Comparison of ENCODE assay signal across 1 cellular context in the genomic region with DNA sequence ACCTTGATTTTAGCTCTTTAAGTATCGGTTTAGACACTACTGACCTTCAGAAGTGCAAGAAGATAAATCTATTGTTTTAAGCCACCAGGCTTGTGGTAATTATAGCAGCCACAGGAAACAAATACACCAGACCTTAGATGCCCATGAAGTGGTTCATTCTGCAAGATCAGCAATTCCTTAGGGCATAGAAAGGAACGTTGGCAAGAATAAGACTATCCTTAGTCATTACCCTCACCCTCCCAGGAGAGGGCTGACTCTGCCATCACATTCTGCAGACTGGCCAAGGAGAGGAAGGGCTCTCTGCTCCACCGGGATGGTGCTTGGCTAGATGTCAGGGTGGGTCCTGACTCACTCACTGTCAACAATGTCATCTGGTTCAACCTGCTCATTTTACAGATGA.
TF ChIP-seq lines count a peak whose summit lies in the region.

No MANE protein-coding gene starts in this region.

TF ChIP-seq in H1, 55 proteins besides CTCF, POLR2A, EP300 and RAD21:
- TF ChIP-seq CBX5 (IDR thresholded peaks at IDR 0.05; ENCODE audit: low read depth, low read length) = no peak
- peak; percentile 68 for TF ChIP-seq MAFK (IDR thresholded peaks at IDR 0.05; ENCODE audit: low read depth, low read length)
